In the genomic region with DNA sequence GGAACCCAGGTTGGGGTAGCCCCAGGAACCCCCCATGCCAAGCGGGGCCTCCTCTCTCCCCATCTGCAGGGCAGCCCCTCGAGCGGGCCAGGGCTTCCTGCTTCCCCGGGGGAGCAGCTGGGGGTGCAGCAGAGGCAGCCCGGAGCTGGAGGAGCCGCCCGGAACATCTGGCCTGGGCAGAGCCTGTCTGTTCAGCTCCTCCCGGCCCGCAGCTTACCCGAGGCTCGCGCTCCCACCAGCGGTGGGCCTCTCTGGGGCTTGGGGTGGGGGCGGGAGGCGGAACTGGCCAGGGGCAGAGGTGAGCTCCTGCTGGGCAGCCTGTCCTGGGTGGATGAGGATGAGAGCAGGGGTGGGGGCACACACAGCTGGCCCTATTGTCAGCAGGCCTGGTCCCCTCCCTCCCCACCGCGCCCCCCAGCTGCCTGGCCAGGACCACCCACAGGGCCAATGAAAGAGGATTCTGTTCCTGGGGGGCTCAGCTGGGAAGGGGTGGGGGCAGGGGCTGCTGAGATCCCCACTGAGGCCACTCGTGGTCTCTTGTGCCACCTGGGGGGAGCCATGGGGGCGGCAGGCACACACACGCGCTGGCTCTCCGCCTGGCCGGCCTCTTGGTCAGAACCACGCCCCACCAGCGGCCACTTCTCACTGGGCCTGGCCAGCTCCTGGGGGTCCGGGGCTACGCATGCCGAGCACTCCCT, we compare ENCODE assay signal across 8 cellular contexts. TPM values are rescaled to one million over a fixed set of nuclear protein-coding genes. Genes with fewer than 3 reads are reported as not detected.
DNase-seq lines count a peak whose midpoint lies in the region; ATAC-seq and TF ChIP-seq lines count a peak whose summit lies in the region.

No MANE protein-coding gene starts in this region.

- no peaks in the 10 kb centered on the region for H3K36me3 Mint-ChIP-seq in CD8-positive, alpha-beta memory T cell

- ATAC-seq in esophagus mucosa (peak; percentile 24), HG02642 (IDR thresholded peaks at IDR 0.05; ENCODE audit: poor library complexity, unreplicated experiment) (no peak)

- no peak overlapping the region for H3K4me3 Mint-ChIP-seq in CD8-positive, alpha-beta memory T cell

- H3K27ac Mint-ChIP-seq in CD8-positive, alpha-beta memory T cell = no peak overlapping the region

- H3K36me3 ChIP-seq in rectal smooth muscle tissue (ENCODE audit: control insufficient read depth, insufficient read depth, low read length) = no peaks in the 10 kb centered on the region
- no peaks in the 10 kb centered on the region for H3K36me3 ChIP-seq in CD8-positive, alpha-beta memory T cell (ENCODE audit: insufficient read depth, low read length)

- H3K9ac ChIP-seq in rectal smooth muscle tissue (ENCODE audit: low read length) = no peak overlapping the region

- H3K27me3 ChIP-seq in rectal smooth muscle tissue (ENCODE audit: control insufficient read depth, insufficient read depth, low read length) = peaks cover 3% of the 10 kb centered on the region
- peaks cover 44% of the 10 kb centered on the region for H3K27me3 ChIP-seq in CD8-positive, alpha-beta memory T cell (ENCODE audit: insufficient read depth, low read length, poor library complexity, severe bottlenecking)

- H3K9me3 ChIP-seq in CD8-positive, alpha-beta memory T cell (ENCODE audit: low read length) = no peaks in the 10 kb centered on the region

- H3K4me1 ChIP-seq in rectal smooth muscle tissue (ENCODE audit: control insufficient read depth, insufficient read depth, low read length) = peaks cover 15% of the 10 kb centered on the region
- H3K4me1 ChIP-seq in CD8-positive, alpha-beta memory T cell (ENCODE audit: insufficient read depth, low read length) = peaks cover 10% of the 10 kb centered on the region

- POLR2A ChIA-PET in CD8-positive, alpha-beta memory T cell (lab: Charles Lee) = no interaction called here

- peaks cover 5 to 13% (median 6%) of the 10 kb centered on the region in 3 donors for H3K4me1 Mint-ChIP-seq in CD8-positive, alpha-beta memory T cell

- no peak for DNase-seq in GM10266 (ENCODE audit: extremely low spot score)
- peak; percentile 90 for DNase-seq in NCI-H69 (lab: John Stamatoyannopoulos, UW)
- no peak for DNase-seq in activated gamma-delta T cell (lab: John Stamatoyannopoulos, UW)
- DNase-seq in CD8-positive, alpha-beta memory T cell = no peak
- DNase-seq in amniotic stem cell (lab: John Stamatoyannopoulos, UW) = no peak

- CTCF ChIA-PET in CD8-positive, alpha-beta memory T cell (lab: Charles Lee) = interaction anchor here (1.1 to 1.2 kb wide), 2 partner anchors 55 to 138 kb away, joined by 4 to 5 read pairs; no protein-coding TSS in a partner anchor

- H3K27ac ChIP-seq in rectal smooth muscle tissue (ENCODE audit: low read depth, low read length) = no peak overlapping the region
- H3K27ac ChIP-seq in CD8-positive, alpha-beta memory T cell (ENCODE audit: low read depth, low read length) = no peak overlapping the region

- peak overlapping the region; percentile 48 for H3K4me3 ChIP-seq in rectal smooth muscle tissue (ENCODE audit: low read length)
- no peak overlapping the region for H3K4me3 ChIP-seq in CD8-positive, alpha-beta memory T cell (ENCODE audit: low read length)

- H3K27me3 Mint-ChIP-seq in CD8-positive, alpha-beta memory T cell = peaks cover 3 to 30% of the 10 kb centered on the region in 2 donors

- no peaks in the 10 kb centered on the region for H3K9me3 Mint-ChIP-seq in CD8-positive, alpha-beta memory T cell

- TF ChIP-seq CTCF in GM10266 (IDR thresholded peaks at IDR 0.05; ENCODE audit: control insufficient read depth, insufficient read depth, low read depth, missing control alignments) = peak; percentile 18

RNA-seq across cellular contexts. Expression of a gene that starts 34.7 kb away (rescaled TPM):
- 4.2 TPM for total RNA-seq in esophagus mucosa
- not detected for total RNA-seq in CD8-positive, alpha-beta memory T cell
- polyA plus RNA-seq in CD8-positive, alpha-beta memory T cell = not detected
